In the genomic region with DNA sequence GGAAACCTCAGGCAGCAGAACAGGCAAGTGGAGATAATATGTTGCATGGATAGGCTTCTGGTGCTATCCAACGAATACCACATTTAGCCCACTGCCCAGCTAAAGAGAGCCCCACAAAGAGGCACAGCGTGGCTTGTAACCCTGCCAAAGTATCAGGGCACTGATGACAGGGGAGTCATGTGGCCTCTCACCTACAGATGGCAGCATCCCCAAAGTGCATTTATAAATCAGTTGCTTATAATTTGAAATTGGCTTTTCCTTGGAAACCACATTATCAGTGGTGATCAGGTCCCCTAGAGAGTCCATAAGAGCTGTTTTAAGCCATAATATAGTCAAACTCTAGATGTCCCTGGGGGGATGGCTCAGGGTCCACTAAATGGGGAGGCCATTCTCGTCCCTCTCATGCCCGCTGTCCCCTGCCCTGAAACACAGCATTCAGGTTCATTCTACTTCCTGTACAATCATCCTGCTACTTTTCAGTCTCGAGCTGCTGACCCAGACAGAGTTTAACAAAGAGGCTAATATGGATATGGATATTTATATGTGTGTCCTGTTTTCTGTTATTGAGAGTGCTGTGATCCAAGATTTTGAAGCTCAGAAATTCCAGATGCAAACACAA, we compare ENCODE assay signal across 8 cellular contexts. TPM values are rescaled to one million over a fixed set of nuclear protein-coding genes. Genes with fewer than 3 reads are reported as not detected.
DNase-seq lines count a peak whose midpoint lies in the region; ATAC-seq, FAIRE-seq and TF ChIP-seq lines count a peak whose summit lies in the region.

No MANE protein-coding gene starts in this region.

- H3K14ac ChIP-seq in H1 (ENCODE audit: insufficient read length): no peak overlapping the region

- no peak overlapping the region for H3K4me2 ChIP-seq in H1 (ENCODE audit: insufficient read depth in 1 of 2, low read depth in 2 of 2, low read length in 2 of 2)

- no peak overlapping the region for H3K27ac ChIP-seq in H1 (ENCODE audit: low read depth, low read length)

- no peaks in the 10 kb centered on the region for H3K9me3 ChIP-seq in H1 (ENCODE audit: insufficient read depth in 2 of 2, low read depth in 1 of 2, low read length in 1 of 2)

- H2BK12ac ChIP-seq in H1 (ENCODE audit: low read depth, low read length): no peak overlapping the region

- no peaks in the 10 kb centered on the region for H3K79me2 ChIP-seq in H1 (ENCODE audit: control insufficient read depth in 1 of 2, insufficient read depth in 2 of 2, low read length in 2 of 2)

- no peak overlapping the region for H3K4ac ChIP-seq in H1 (replicated peaks; ENCODE audit: insufficient read length, low read depth, low read length)

- FAIRE-seq in H1 (lab: Jason Lieb, UNC): peak; percentile 57

- no peaks in the 10 kb centered on the region for H3K79me1 ChIP-seq in H1 (ENCODE audit: low read depth, low read length)

- DNase-seq in NCI-H1436 (lab: John Stamatoyannopoulos, UW): peak; percentile 6
- no peak for DNase-seq in NCI-H1436 treated with DMSO at 0.1 percent for 48 hours (lab: John Stamatoyannopoulos, UW)
- DNase-seq in NCI-H1694 (lab: John Stamatoyannopoulos, UW): peak; percentile 44
- peak in 1 of 2 experiments; percentile 45 for DNase-seq in H1 (ENCODE audit: low read depth in 1 of 2, low spot score in 2 of 2)
- DNase-seq in renal cortical epithelial cell (ENCODE audit: low read depth): peak; percentile 16
- no peak for DNase-seq in GM20000 (ENCODE audit: low spot score)
- no peak for DNase-seq in cerebellar nuclear complex (lab: John Stamatoyannopoulos, UW)

- H4K8ac ChIP-seq in H1 (ENCODE audit: extremely low read depth, insufficient read depth, low read length): no peak overlapping the region

- no peak for TF ChIP-seq POLR2A in H1 (IDR thresholded peaks at IDR 0.05; ENCODE audit: control extremely low read depth in 1 of 2, low read depth in 2 of 2, low read length in 2 of 2)

- TF ChIP-seq EP300 in H1 (IDR thresholded peaks at IDR 0.05; ENCODE audit: borderline replicate concordance in 1 of 2, low read depth in 2 of 2, low read length in 2 of 2): no peak

- CTCF ChIA-PET in H1 (lab: Charles Lee; ENCODE audit: partially characterized antibody): interaction anchor here (0.7 to 2.1 kb wide), 14 partner anchors 9 to 265 kb away, joined by 3 to 13 read pairs (median 3); partner anchors contain the start of gene RPGR

- no peaks in the 10 kb centered on the region for H3K36me3 ChIP-seq in H1 (ENCODE audit: control insufficient read depth in 2 of 4, insufficient read depth in 4 of 4, low read length in 3 of 4)

- H3K9ac ChIP-seq in H1 (replicated peaks in 1 of 4; ENCODE audit: extremely low read depth in 1 of 4, low read depth in 3 of 4, low read length in 3 of 4): no peak overlapping the region

- peak; percentile 38 to 58 for TF ChIP-seq RAD21 in H1 (IDR thresholded peaks at IDR 0.05 in 1 of 2, conservative IDR thresholded peaks at IDR 0.05 in 1 of 2; ENCODE audit: low read depth in 2 of 2, low read length in 2 of 2)

- H2BK120ac ChIP-seq in H1 (replicated peaks; ENCODE audit: low read depth, low read length): no peak overlapping the region

- no peaks in the 10 kb centered on the region for H4K20me1 ChIP-seq in H1 (replicated peaks in 1 of 2; ENCODE audit: control insufficient read depth in 1 of 2, insufficient read depth in 2 of 2, low read length in 2 of 2)

- no peak overlapping the region for H4K91ac ChIP-seq in H1 (replicated peaks; ENCODE audit: insufficient read length, low read length)

- no peak overlapping the region for H2BK5ac ChIP-seq in H1 (ENCODE audit: low read depth, low read length)

- H3K18ac ChIP-seq in H1 (ENCODE audit: extremely low read depth, low read length): no peak overlapping the region

- no peak overlapping the region for H3K4me3 ChIP-seq in H1 (ENCODE audit: extremely low read depth in 1 of 4, insufficient read depth in 2 of 4, low read depth in 3 of 4, low read length in 4 of 4)

- no peaks in the 10 kb centered on the region for H3K23me2 ChIP-seq in H1 (ENCODE audit: low read depth, low read length)

- 79% methylated on average over 5 of the region's 5 CpGs; no CpG with 5 or more reads in 1 of the 2 experiments for WGBS in H1 (ENCODE audit: extremely low coverage in 1 of 2, insufficient coverage in 1 of 2, insufficient read length in 1 of 2, insufficient replicate concordance in 2 of 2, low coverage in 1 of 2, low lambda C conversion rate in 2 of 2, missing lambda C conversion rate in 1 of 2), 2 experiments

- no peak overlapping the region for H3K56ac ChIP-seq in H1 (replicated peaks; ENCODE audit: insufficient read length, low read depth, low read length)

- ATAC-seq in HG02588 (IDR thresholded peaks at IDR 0.05; ENCODE audit: unreplicated experiment): no peak

- H2BK20ac ChIP-seq in H1 (ENCODE audit: low read length): no peak overlapping the region

- H2BK15ac ChIP-seq in H1 (ENCODE audit: low read length): no peak overlapping the region

- peak; percentile 32 to 45 (median 42) for TF ChIP-seq CTCF in H1 (IDR thresholded peaks at IDR 0.05; ENCODE audit: control extremely low read depth in 1 of 3, insufficient read depth in 1 of 3, low read depth in 1 of 3, low read length in 3 of 3)
- TF ChIP-seq CTCF in GM20000 (IDR thresholded peaks at IDR 0.05; ENCODE audit: extremely low read depth, missing control alignments): no peak

- no peak overlapping the region for H4K5ac ChIP-seq in H1 (ENCODE audit: insufficient read length, low read depth, low read length)

- POLR2A ChIA-PET in H1 (lab: Charles Lee; ENCODE audit: partially characterized antibody): no interaction called here

- no peaks in the 10 kb centered on the region for H3K27me3 ChIP-seq in H1 (replicated peaks in 1 of 4; ENCODE audit: control insufficient read depth in 3 of 4, extremely low read depth in 1 of 4, insufficient read depth in 3 of 4, low read length in 3 of 4)

- H3K4me1 ChIP-seq in H1 (replicated peaks in 1 of 4; ENCODE audit: control insufficient read depth in 3 of 4, insufficient read depth in 4 of 4, low read length in 3 of 4): no peaks in the 10 kb centered on the region

- no peak overlapping the region for H3K23ac ChIP-seq in H1 (ENCODE audit: insufficient read length)

- no peak overlapping the region for H2AK5ac ChIP-seq in H1 (ENCODE audit: low read depth, low read length)

- H2AFZ ChIP-seq in H1 (ENCODE audit: low read length): no peak overlapping the region

TF ChIP-seq in H1, 55 proteins besides CTCF, POLR2A, EP300 and RAD21:
- TF ChIP-seq BRCA1 (IDR thresholded peaks at IDR 0.05; ENCODE audit: low read depth, low read length) (no peak), EZH2 (IDR thresholded peaks at IDR 0.05; ENCODE audit: low read depth, low read length, severe bottlenecking) (no peak), ATF2 (IDR thresholded peaks at IDR 0.05; ENCODE audit: low read length) (no peak), TAF7 (optimal IDR thresholded peaks at IDR 0.05; ENCODE audit: borderline replicate concordance, low read depth, low read length) (no peak), MAFK (IDR thresholded peaks at IDR 0.05; ENCODE audit: low read depth, low read length) (no peak), KDM4A (IDR thresholded peaks at IDR 0.05; ENCODE audit: low read depth, low read length, severe bottlenecking) (no peak), CHD1 (IDR thresholded peaks at IDR 0.05; ENCODE audit: low read depth, low read length) (no peak), CEBPB (IDR thresholded peaks at IDR 0.05; ENCODE audit: low read depth, low read length) (no peak)
TF ChIP-seq in H1: peak in this region for 0.

RNA-seq across cellular contexts. Expression of gene SRPX, which starts 28.6 kb away (rescaled TPM):
- total RNA-seq in H1 (2021; fragmentation: NEBNext Ultra II Directional; extraction: Animal tissue kit (Norgen Biotek cat#: 25700)): 10.4 TPM in 2 replicates
- polyA plus RNA-seq in H1 (2011; rRNA removed): 7.2 and 7.6 TPM in 2 replicates
- 9.2 TPM for polyA plus RNA-seq in H1 (2011; cell fraction: cytosol; rRNA removed)
- polyA plus RNA-seq in H1 (2011; cell fraction: nucleus; rRNA removed): 8.8 TPM
- 5.5 to 9.0 TPM (median 7.6 TPM) in 4 replicates for polyA plus RNA-seq in H1 (2012, experiment 1 of 2)
- 4.6 TPM for polyA plus RNA-seq in H1 (2012, experiment 2 of 2)
- polyA plus RNA-seq in H1 (2013, experiment 1 of 2): 17.7 TPM
- polyA plus RNA-seq in H1 (2013, experiment 2 of 2): 18.2 TPM
- 6.6 and 7.7 TPM in 2 replicates for polyA minus RNA-seq in H1 (2011; rRNA and poly(A)+ RNA removed)
- polyA minus RNA-seq in H1 (2011; cell fraction: cytosol; rRNA and poly(A)+ RNA removed): 4.9 TPM
- 2.3 TPM for polyA minus RNA-seq in H1 (2011; cell fraction: nucleus; rRNA and poly(A)+ RNA removed)
- 5.9 and 8.3 TPM in 2 replicates for total RNA-seq in renal cortical epithelial cell

Comparison
In these comparisons a context has a peak if more than half of its experiments do, and no peak if none do; other contexts are left out.
1. DNase-seq: peak in NCI-H1436 (single experiment), NCI-H1694 (single experiment) and renal cortical epithelial cell (single experiment); none in NCI-H1436 treated with DMSO at 0.1 percent for 48 hours (single experiment), GM20000 (single experiment) and cerebellar nuclear complex (0 of 2).